Comparison of ENCODE assay signal across 11 cellular contexts in genomic region chr2:11539317-11540147, GRCh38. TPM values are rescaled to one million over a fixed set of nuclear protein-coding genes. Genes with fewer than 3 reads are reported as not detected.
A peak's percentile ranks its signal among the peaks of the same experiment; 100 is the strongest.
DNase-seq lines count a peak whose midpoint lies in the region; ATAC-seq and TF ChIP-seq lines count a peak whose summit lies in the region.
"Had no signal": no experiment of that assay in that cellular context is flagged by ENCODE, and none has a peak within 500 bp of the region (broad histone marks: within the 10 kb centered on the region; RNA-seq: fewer than 3 reads in every experiment).

No MANE protein-coding gene starts in this region.

- H3K4me1 ChIP-seq in upper lobe of right lung (no peaks in the 10 kb centered on the region), foreskin keratinocyte (no peaks in the 10 kb centered on the region)

- no peak overlapping the region for H3K4me3 ChIP-seq in upper lobe of right lung
- H3K4me3 ChIP-seq: SK-N-MC had no signal

- intact Hi-C loops in upper lobe of right lung (cut with DNase I), result no loop called here

- TF ChIP-seq CTCF in VCaP (conservative IDR thresholded peaks at IDR 0.05) (no peak), upper lobe of right lung (IDR thresholded peaks at IDR 0.05) (no peak), foreskin keratinocyte (conservative IDR thresholded peaks at IDR 0.05) (no peak)

- no peaks in the 10 kb centered on the region for H3K9me3 ChIP-seq in upper lobe of right lung

- DNase-seq in NCI-H82 (lab: John Stamatoyannopoulos, UW), result peak; percentile 9
- no peak for DNase-seq in NCI-H82 treated with DMSO at 0.1 percent for 48 hours (lab: John Stamatoyannopoulos, UW; ENCODE audit: unreplicated experiment)
- DNase-seq in left lobe of liver (ENCODE audit: low spot score), result peak; percentile 90
- DNase-seq in upper lobe of right lung, result no peak
- DNase-seq in foreskin keratinocyte, result no peak
- no peak for DNase-seq in amniotic stem cell (lab: John Stamatoyannopoulos, UW)
- DNase-seq: activated CD4-positive, alpha-beta memory T cell treated with anti-CD3 and anti-CD28 coated beads, Interleukin-2, amount 10 ng/mL, durations not matched to agents 7 days and 5 days; naive B cell had no signal

- H3K36me3 ChIP-seq in upper lobe of right lung, result no peaks in the 10 kb centered on the region

- H3K27me3 ChIP-seq in upper lobe of right lung, result peaks cover 16% of the 10 kb centered on the region
- peaks cover 84% of the 10 kb centered on the region for H3K27me3 ChIP-seq in foreskin keratinocyte

- ATAC-seq in left lobe of liver (peak; percentile 82), upper lobe of right lung (peak; percentile 31), foreskin keratinocyte (no peak), GM21825 (IDR thresholded peaks at IDR 0.05; ENCODE audit: unreplicated experiment) (no peak)

- peak overlapping the region; percentile 99 for H3K27ac ChIP-seq in VCaP
- no peak overlapping the region for H3K27ac ChIP-seq in upper lobe of right lung
- H3K27ac ChIP-seq in foreskin keratinocyte, result no peak overlapping the region
- H3K27ac ChIP-seq: SK-N-MC had no signal

RNA-seq across cellular contexts. Expression of gene GREB1, which starts 5.7 kb away (rescaled TPM):
- total RNA-seq in left lobe of liver (22.4 TPM), upper lobe of right lung (0.90 TPM), foreskin keratinocyte (0.03 and 0.11 TPM in 2 replicates)
- 0.03 TPM in 1 of 2 replicates, not detected in the other for polyA plus RNA-seq in foreskin keratinocyte

Comparison
In these comparisons a context has a peak if more than half of its experiments do, and no peak if none do; other contexts are left out.
1. DNase-seq: peak in NCI-H82 (single experiment) and left lobe of liver (single experiment); none in NCI-H82 treated with DMSO at 0.1 percent for 48 hours (single experiment), upper lobe of right lung (single experiment), foreskin keratinocyte (0 of 2) and amniotic stem cell (single experiment).
2. ATAC-seq: peak in left lobe of liver (single experiment) and upper lobe of right lung (single experiment); none in foreskin keratinocyte (single experiment) and GM21825 (single experiment).
3. RNA of gene GREB1, which starts 5.7 kb away (total RNA-seq): 22.4 TPM in left lobe of liver (single experiment); 0.90 TPM in upper lobe of right lung (single experiment) and 0.03 to 0.11 TPM in foreskin keratinocyte; every median in the first group is over 10 times any median in the second.